Comparison of ENCODE assay signal across 8 cellular contexts in the genomic region with DNA sequence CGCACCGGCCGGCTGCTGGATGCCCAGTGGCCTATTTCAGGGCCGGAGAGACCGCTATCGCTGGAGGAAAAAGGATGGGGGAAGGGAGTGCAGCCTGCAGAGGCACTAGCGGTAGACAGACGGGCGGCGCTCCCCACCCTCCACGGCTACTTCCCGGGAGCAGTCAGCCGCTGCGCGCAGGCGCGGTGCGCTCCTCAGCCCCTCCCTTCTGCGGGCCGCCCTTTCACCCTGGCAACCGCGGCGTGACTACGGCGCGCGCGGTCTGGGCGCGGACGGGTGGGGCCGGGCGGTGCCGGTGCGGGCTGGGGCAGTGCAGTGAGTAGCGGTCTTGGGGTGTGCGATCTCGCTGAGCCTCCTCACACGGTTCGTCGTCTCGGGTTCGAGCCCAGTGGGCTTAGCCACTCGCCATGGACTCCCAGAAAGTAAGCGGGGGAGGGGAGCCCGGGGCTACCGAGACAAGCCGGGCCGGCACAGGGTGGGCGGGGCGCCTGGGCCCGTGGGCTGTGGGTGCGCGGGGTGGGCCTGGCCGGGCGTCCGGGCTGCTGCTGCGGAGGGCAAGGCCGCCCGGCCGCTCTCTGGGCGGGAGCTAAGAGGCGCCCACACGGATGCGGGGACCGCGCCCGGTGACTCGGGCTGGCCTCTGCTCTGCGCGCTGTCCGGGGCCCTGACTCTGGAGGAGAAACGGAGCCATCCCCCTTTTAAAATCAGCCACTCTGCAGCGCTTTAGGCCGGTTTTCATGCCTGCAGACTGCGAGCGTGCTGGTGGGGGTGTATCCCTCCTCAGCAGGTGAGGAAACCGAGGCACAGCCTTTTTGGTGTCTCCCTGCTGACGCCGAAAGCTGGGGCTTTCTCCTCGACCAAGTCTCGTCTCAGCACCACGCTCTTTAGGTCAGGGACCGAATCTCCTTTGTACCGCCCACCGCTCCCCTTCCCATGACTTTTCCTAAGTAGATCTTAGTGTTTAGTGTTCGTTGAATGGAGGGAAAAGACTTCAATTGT. TPM values are rescaled to one million over a fixed set of nuclear protein-coding genes. Genes with fewer than 3 reads are reported as not detected.
DNase-seq lines count a peak whose midpoint lies in the region; ATAC-seq and TF ChIP-seq lines count a peak whose summit lies in the region.

TSS of gene FSD1L (plus strand) at position 221 of the 999 bp plus-strand sequence. CDS start at position 408, 187 bp downstream.

- peak within 1 kb of the TSS; percentile 4 for H3K27ac Mint-ChIP-seq in activated naive CD4-positive, alpha-beta T cell treated with anti-CD3 and anti-CD28 coated beads, Interleukin-2, amount 50 U/mL, for 24 hours
- H3K27ac Mint-ChIP-seq in osteocyte (ENCODE audit: unreplicated experiment) = peak within 1 kb of the TSS; percentile 91

- no peaks in the 10 kb centered on the region for H3K36me3 ChIP-seq in SK-N-MC (ENCODE audit: insufficient read depth, low read length)
- H3K36me3 ChIP-seq in thymus (ENCODE audit: control insufficient read depth, insufficient read depth) = no peaks in the 10 kb centered on the region

- DNase-seq in NAMALWA (ENCODE audit: low spot score) = peak; percentile 92
- DNase-seq in SK-N-MC (ENCODE audit: low read depth, low spot score) = no peak
- peak; percentile 87 to 98 (median 96) for DNase-seq in head of caudate nucleus
- peak; percentile 97 for DNase-seq in osteocyte (ENCODE audit: extremely low spot score, unreplicated experiment)

- no peaks in the 10 kb centered on the region for H3K9me3 ChIP-seq in SK-N-MC (ENCODE audit: low read depth, low read length)
- no peaks in the 10 kb centered on the region for H3K9me3 ChIP-seq in thymus (ENCODE audit: control insufficient read depth)

- peaks cover 3% of the 10 kb centered on the region for H3K4me1 ChIP-seq in thymus (ENCODE audit: control insufficient read depth, insufficient read depth, low read length)

- H3K4me3 Mint-ChIP-seq in activated naive CD4-positive, alpha-beta T cell treated with anti-CD3 and anti-CD28 coated beads, Interleukin-2, amount 50 U/mL, for 24 hours = peak within 1 kb of the TSS; percentile 87
- H3K4me3 Mint-ChIP-seq in osteocyte (ENCODE audit: unreplicated experiment) = peak within 1 kb of the TSS; percentile 80

- no peaks in the 10 kb centered on the region for H3K9me3 Mint-ChIP-seq in activated naive CD4-positive, alpha-beta T cell treated with anti-CD3 and anti-CD28 coated beads, Interleukin-2, amount 50 U/mL, for 24 hours
- H3K9me3 Mint-ChIP-seq in osteocyte (ENCODE audit: unreplicated experiment) = no peaks in the 10 kb centered on the region

- H3K27me3 ChIP-seq in thymus (ENCODE audit: control insufficient read depth, insufficient read depth) = no peaks in the 10 kb centered on the region

- peak; percentile 93 for ATAC-seq in HG02571 (IDR thresholded peaks at IDR 0.05; ENCODE audit: unreplicated experiment)

- no peaks in the 10 kb centered on the region for H3K36me3 Mint-ChIP-seq in activated naive CD4-positive, alpha-beta T cell treated with anti-CD3 and anti-CD28 coated beads, Interleukin-2, amount 50 U/mL, for 24 hours
- H3K36me3 Mint-ChIP-seq in osteocyte (ENCODE audit: unreplicated experiment) = no peaks in the 10 kb centered on the region

- peaks cover 10% of the 10 kb centered on the region for H3K4me1 Mint-ChIP-seq in activated naive CD4-positive, alpha-beta T cell treated with anti-CD3 and anti-CD28 coated beads, Interleukin-2, amount 50 U/mL, for 24 hours
- peaks cover 37% of the 10 kb centered on the region for H3K4me1 Mint-ChIP-seq in osteocyte (ENCODE audit: unreplicated experiment)

- WGBS in thymus = 2% methylated on average over 87 of the region's 87 CpGs

- no peaks in the 10 kb centered on the region for H3K27me3 Mint-ChIP-seq in activated naive CD4-positive, alpha-beta T cell treated with anti-CD3 and anti-CD28 coated beads, Interleukin-2, amount 50 U/mL, for 24 hours
- no peaks in the 10 kb centered on the region for H3K27me3 Mint-ChIP-seq in osteocyte (ENCODE audit: unreplicated experiment)

- peak within 1 kb of the TSS; percentile 82 for H3K9ac ChIP-seq in SK-N-MC (ENCODE audit: insufficient read length)

- peak; percentile 59 for TF ChIP-seq POLR2A in GM10847 (IDR thresholded peaks at IDR 0.05; ENCODE audit: extremely low read depth, insufficient read length)

- H3K27ac ChIP-seq in SK-N-MC (no peak within 1 kb of the TSS; the same call in 1 of the 2 replicates), thymus (ENCODE audit: low read depth) (no peak within 1 kb of the TSS)

- peak within 1 kb of the TSS; percentile 99 for H3K4me3 ChIP-seq in SK-N-MC
- peak within 1 kb of the TSS; percentile 87 for H3K4me3 ChIP-seq in thymus (ENCODE audit: low read length)

- intact Hi-C loops in head of caudate nucleus (cut with DNase I) = no loop called here

- peak; percentile 16 for TF ChIP-seq CTCF in osteocyte (IDR thresholded peaks at IDR 0.05)

RNA-seq across cellular contexts. Expression of gene FSD1L, which starts in this region (rescaled TPM):
- total RNA-seq in osteocyte = 6.2 and 6.6 TPM in 2 replicates
- 1.6 TPM for polyA plus RNA-seq in thymus
